ENCODE assay signal across 1 cellular context in genomic region chr6:134640975-134641429, GRCh38.
TF ChIP-seq lines count a peak whose summit lies in the region.

No MANE protein-coding gene starts in this region.

TF ChIP-seq in K562, 482 proteins besides CTCF, POLR2A, EP300 and RAD21 (continued from another document and continues in another):
- TF ChIP-seq ZNF592 (IDR thresholded peaks at IDR 0.05) (0 out of 2 replicates have a peak, but pooled peaks have one; percentile 19), NFATC3 (IDR thresholded peaks at IDR 0.05) (no peak), LEF1 (IDR thresholded peaks at IDR 0.05) (no peak), KDM4B (IDR thresholded peaks at IDR 0.05; ENCODE audit: borderline replicate concordance in 2 of 2, low read depth in 1 of 2) (no peak), TAF9B (IDR thresholded peaks at IDR 0.05; ENCODE audit: partially characterized antibody) (no peak), DEAF1 (CRISPR knock-in tag; IDR thresholded peaks at IDR 0.05) (peak; percentile 90), ZNF224 (CRISPR knock-in tag; IDR thresholded peaks at IDR 0.05) (no peak), HCFC1 (IDR thresholded peaks at IDR 0.05; ENCODE audit: low read depth, low read length) (no peak), FOXM1 (IDR thresholded peaks at IDR 0.05; ENCODE audit: low read depth) (no peak), FOXM1 (CRISPR knock-in tag; IDR thresholded peaks at IDR 0.05; ENCODE audit: low read depth) (no peak), CSDE1 (IDR thresholded peaks at IDR 0.05) (no peak), RBM14 (IDR thresholded peaks at IDR 0.05; ENCODE audit: borderline replicate concordance, insufficient read depth, low read depth, low read length) (no peak), PBX2 (CRISPR knock-in tag; IDR thresholded peaks at IDR 0.05; ENCODE audit: low read depth) (no peak), PBX2 (tag; conservative IDR thresholded peaks at IDR 0.05; ENCODE audit: low read depth) (peak; percentile 12; the same call in 1 of the 2 replicates), HNRNPLL (IDR thresholded peaks at IDR 0.05; ENCODE audit: low read depth, low read length, poor library complexity, severe bottlenecking) (no peak), ZNF639 (CRISPR knock-in tag; conservative IDR thresholded peaks at IDR 0.05 in 1 of 2, IDR thresholded peaks at IDR 0.05 in 1 of 2) (0 out of 4 replicates have a peak, but pooled peaks of 1 of the 2 experiments have one; percentile 11), ZBTB17 (CRISPR knock-in tag; IDR thresholded peaks at IDR 0.05) (no peak), ZKSCAN8 (CRISPR knock-in tag; IDR thresholded peaks at IDR 0.05) (no peak), E2F3 (CRISPR knock-in tag; IDR thresholded peaks at IDR 0.05) (no peak), JUN (IDR thresholded peaks at IDR 0.05; ENCODE audit: borderline replicate concordance, low read depth, low read length) (no peak), JUN (CRISPR knock-in tag; IDR thresholded peaks at IDR 0.05; ENCODE audit: borderline replicate concordance) (no peak), DNMT1 (IDR thresholded peaks at IDR 0.05) (no peak), JUND (IDR thresholded peaks at IDR 0.05; ENCODE audit: borderline replicate concordance, low read depth, low read length) (peak; percentile 74; the same call in 1 of the 2 replicates), JUND (tag; IDR thresholded peaks at IDR 0.05; ENCODE audit: borderline replicate concordance, low read depth, low read length) (peak; percentile 81; the same call in 2 of the 3 replicates), TSHZ1 (CRISPR knock-in tag; IDR thresholded peaks at IDR 0.05) (no peak), ZNF316 (IDR thresholded peaks at IDR 0.05) (peak; percentile 32), CREB3L1 (IDR thresholded peaks at IDR 0.05; ENCODE audit: borderline replicate concordance, low read depth) (peak; percentile 14; the same call in 1 of the 2 replicates), TEAD4 (IDR thresholded peaks at IDR 0.05; ENCODE audit: low read length) (peak; percentile 32; the same call in 1 of the 2 replicates), TEAD4 (CRISPR knock-in tag; IDR thresholded peaks at IDR 0.05; ENCODE audit: borderline replicate concordance) (no peak), SRF (CRISPR knock-in tag; IDR thresholded peaks at IDR 0.05) (no peak), CHAMP1 (IDR thresholded peaks at IDR 0.05) (no peak), CBFA2T2 (conservative IDR thresholded peaks at IDR 0.05) (no peak), BACH1 (tag; IDR thresholded peaks at IDR 0.05) (peak; percentile 42; the same call in 1 of the 2 replicates), TFAP4 (CRISPR knock-in tag; IDR thresholded peaks at IDR 0.05; ENCODE audit: borderline replicate concordance) (peak; percentile 15; the same call in 1 of the 2 replicates), NR2C2 (CRISPR knock-in tag; IDR thresholded peaks at IDR 0.05) (no peak), NR2C2 (tag; IDR thresholded peaks at IDR 0.05) (peak; percentile 50; the same call in 1 of the 2 replicates), HNRNPK (IDR thresholded peaks at IDR 0.05; ENCODE audit: low read depth, low read length, poor library complexity, severe bottlenecking) (no peak), TRIM24 (IDR thresholded peaks at IDR 0.05) (no peak), MCM3 (IDR thresholded peaks at IDR 0.05) (no peak), FOSL1 (tag; conservative IDR thresholded peaks at IDR 0.05) (peak; percentile 84), CREM (IDR thresholded peaks at IDR 0.05; ENCODE audit: low read depth) (0 out of 2 replicates have a peak, but pooled peaks have one; percentile 36), RBM39 (optimal IDR thresholded peaks at IDR 0.05; ENCODE audit: low read depth, low read length) (no peak), ARID2 (IDR thresholded peaks at IDR 0.05) (0 out of 2 replicates have a peak, but pooled peaks have one; percentile 61), EZH2 (IDR thresholded peaks at IDR 0.05; ENCODE audit: borderline replicate concordance, low read depth, low read length) (no peak), GABPB1 (CRISPR knock-in tag; IDR thresholded peaks at IDR 0.05) (no peak), STAT5B (CRISPR knock-in tag; IDR thresholded peaks at IDR 0.05) (no peak), HSF4 (CRISPR knock-in tag; IDR thresholded peaks at IDR 0.05; ENCODE audit: borderline replicate concordance) (no peak), IRF9 (tag; IDR thresholded peaks at IDR 0.05) (no peak)
